Comparison of ENCODE assay signal across 12 cellular contexts in the genomic region with DNA sequence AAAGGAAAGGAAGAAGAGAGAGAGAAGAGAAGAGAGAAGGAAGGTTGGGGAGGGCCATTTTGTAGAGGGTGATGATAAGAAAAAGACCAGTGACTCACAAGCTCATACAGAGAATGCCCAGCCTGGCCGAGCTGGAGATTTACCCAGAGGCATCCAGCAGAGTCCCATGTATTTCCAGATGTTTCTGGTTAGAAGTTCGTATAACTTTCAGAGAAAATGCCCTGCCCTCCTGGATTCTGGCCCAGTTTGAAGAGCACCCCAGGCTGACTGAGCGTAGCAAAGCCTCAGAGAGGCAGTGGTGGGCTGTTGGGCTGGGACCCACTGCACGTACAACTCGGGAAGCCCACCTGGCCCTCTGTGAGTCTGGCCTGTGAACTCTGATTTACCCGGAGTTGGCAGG.
A peak's percentile ranks its signal among the peaks of the same experiment; 100 is the strongest.
DNase-seq lines count a peak whose midpoint lies in the region; ATAC-seq, FAIRE-seq and TF ChIP-seq lines count a peak whose summit lies in the region.
"Had no signal": no experiment of that assay in that cellular context is flagged by ENCODE, and none has a peak within 500 bp of the region (broad histone marks: within the 10 kb centered on the region; RNA-seq: fewer than 3 reads in every experiment).

No MANE protein-coding gene starts in this region.

- intact Hi-C loops in CD8-positive, alpha-beta T cell (cut with DNase I, micrococcal nuclease), result no loop called here
- intact Hi-C loops in colonic mucosa (cut with DNase I), result no loop called here

- no peak for TF ChIP-seq CTCF in CD8-positive, alpha-beta T cell (IDR thresholded peaks at IDR 0.05)
- TF ChIP-seq CTCF in colonic mucosa (IDR thresholded peaks at IDR 0.05), result no peak
- peak; percentile 29 for TF ChIP-seq CTCF in osteocyte (IDR thresholded peaks at IDR 0.05)
- TF ChIP-seq CTCF in WTC11 (IDR thresholded peaks at IDR 0.05), result no peak

- no peaks in the 10 kb centered on the region for H3K9me3 Mint-ChIP-seq in CD8-positive, alpha-beta T cell
- H3K9me3 Mint-ChIP-seq in osteocyte (ENCODE audit: unreplicated experiment) (no peaks in the 10 kb centered on the region), WTC11 (no peaks in the 10 kb centered on the region)

- peaks cover 72% of the 10 kb centered on the region for H3K4me1 Mint-ChIP-seq in CD8-positive, alpha-beta T cell (ENCODE audit: low read depth)
- peaks cover 61% of the 10 kb centered on the region for H3K4me1 Mint-ChIP-seq in osteocyte (ENCODE audit: unreplicated experiment)
- peaks cover 37% of the 10 kb centered on the region for H3K4me1 Mint-ChIP-seq in WTC11

- DNase-seq in CD8-positive, alpha-beta T cell, result no peak
- DNase-seq in M059J (ENCODE audit: low read depth), result peak; percentile 30
- peak; percentile 28 for DNase-seq in colonic mucosa
- peak; percentile 88 for DNase-seq in osteocyte (ENCODE audit: extremely low spot score, unreplicated experiment)
- no peak for DNase-seq in RCC 7860 (ENCODE audit: low spot score)
- DNase-seq in midbrain (lab: John Stamatoyannopoulos, UW), result no peak
- DNase-seq in WTC11 (ENCODE audit: low spot score), result no peak
- DNase-seq: NCI-H1417; stimulated activated naive CD4-positive, alpha-beta T cell treated with Interleukin-2 at 50 U/mL for 16 hours had no signal

- no peaks in the 10 kb centered on the region for H3K27me3 ChIP-seq in CD8-positive, alpha-beta T cell (ENCODE audit: insufficient read depth, low read length)
- H3K27me3 ChIP-seq in colonic mucosa, result no peaks in the 10 kb centered on the region

- H3K36me3 Mint-ChIP-seq in CD8-positive, alpha-beta T cell, result peaks cover 4% of the 10 kb centered on the region
- H3K36me3 Mint-ChIP-seq in osteocyte (ENCODE audit: unreplicated experiment) (no peaks in the 10 kb centered on the region), WTC11 (no peaks in the 10 kb centered on the region)

- POLR2A ChIA-PET in CD8-positive, alpha-beta T cell (lab: Charles Lee), result no interaction called here
- POLR2A ChIA-PET in WTC11 (lab: Charles Lee), result no interaction called here

- H3K27ac Mint-ChIP-seq in CD8-positive, alpha-beta T cell, result peak overlapping the region; percentile 37
- peak overlapping the region; percentile 84 for H3K27ac Mint-ChIP-seq in osteocyte (ENCODE audit: unreplicated experiment)
- no peak overlapping the region for H3K27ac Mint-ChIP-seq in WTC11

- no peak overlapping the region for H3K27ac ChIP-seq in CD8-positive, alpha-beta T cell (ENCODE audit: low read depth, low read length)
- H3K27ac ChIP-seq in colonic mucosa, result no peak overlapping the region
- H3K27ac ChIP-seq: coronary artery, HL-60 had no signal

- FAIRE-seq in RCC 7860 (lab: Jason Lieb, UNC), result no peak

- H3K4me3 ChIP-seq in CD8-positive, alpha-beta T cell (ENCODE audit: low read depth, low read length), result no peak overlapping the region
- no peak overlapping the region for H3K4me3 ChIP-seq in colonic mucosa
- H3K4me3 ChIP-seq: coronary artery had no signal

- H3K4me3 Mint-ChIP-seq in CD8-positive, alpha-beta T cell, result no peak overlapping the region
- H3K4me3 Mint-ChIP-seq in osteocyte (ENCODE audit: unreplicated experiment) (no peak overlapping the region), WTC11 (no peak overlapping the region)

- H3K27me3 Mint-ChIP-seq in CD8-positive, alpha-beta T cell (ENCODE audit: low read depth), result no peaks in the 10 kb centered on the region
- no peaks in the 10 kb centered on the region for H3K27me3 Mint-ChIP-seq in osteocyte (ENCODE audit: unreplicated experiment)
- H3K27me3 Mint-ChIP-seq in WTC11 (ENCODE audit: low read depth), result no peaks in the 10 kb centered on the region

- ATAC-seq in CD8-positive, alpha-beta T cell, result no peak
- ATAC-seq in GM21381 (IDR thresholded peaks at IDR 0.05; ENCODE audit: unreplicated experiment) (no peak), WTC11 (no peak)

- H3K36me3 ChIP-seq in CD8-positive, alpha-beta T cell (ENCODE audit: insufficient read depth, low read length), result no peaks in the 10 kb centered on the region
- H3K36me3 ChIP-seq in colonic mucosa, result no peaks in the 10 kb centered on the region

- no peaks in the 10 kb centered on the region for H3K9me3 ChIP-seq in CD8-positive, alpha-beta T cell (ENCODE audit: low read length)
- no peaks in the 10 kb centered on the region for H3K9me3 ChIP-seq in colonic mucosa

- peaks cover 42% of the 10 kb centered on the region for H3K4me1 ChIP-seq in CD8-positive, alpha-beta T cell (ENCODE audit: insufficient read depth, low read length)
- H3K4me1 ChIP-seq in colonic mucosa, result no peaks in the 10 kb centered on the region

- H3K9ac ChIP-seq in colonic mucosa (ENCODE audit: low read depth in 2 of 2, low read length in 2 of 2), result no peak overlapping the region

- CTCF ChIA-PET in CD8-positive, alpha-beta T cell (lab: Charles Lee), result no interaction called here
- CTCF ChIA-PET in WTC11 (lab: Charles Lee), result no interaction called here

TF ChIP-seq in WTC11, 78 proteins besides CTCF, POLR2A, EP300 and RAD21:
- TF ChIP-seq JAZF1 (CRISPR knock-in tag; IDR thresholded peaks at IDR 0.05) (no peak), OVOL2 (CRISPR knock-in tag; IDR thresholded peaks at IDR 0.05; ENCODE audit: borderline replicate concordance) (no peak), RELA (CRISPR knock-in tag; IDR thresholded peaks at IDR 0.05; ENCODE audit: borderline replicate concordance) (no peak), SMAD4 (CRISPR knock-in tag; IDR thresholded peaks at IDR 0.05) (no peak), ZNF138 (CRISPR knock-in tag; conservative IDR thresholded peaks at IDR 0.05) (no peak), ATF2 (CRISPR knock-in tag; IDR thresholded peaks at IDR 0.05; ENCODE audit: borderline replicate concordance, low read depth) (no peak), ZNF219 (CRISPR knock-in tag; IDR thresholded peaks at IDR 0.05; ENCODE audit: borderline replicate concordance) (no peak), CREM (CRISPR knock-in tag; IDR thresholded peaks at IDR 0.05) (no peak), SP1 (CRISPR knock-in tag; conservative IDR thresholded peaks at IDR 0.05) (no peak), SMAD3 (CRISPR knock-in tag; IDR thresholded peaks at IDR 0.05; ENCODE audit: borderline replicate concordance) (no peak), ZNF121 (CRISPR knock-in tag; IDR thresholded peaks at IDR 0.05) (no peak)
- TF ChIP-seq, protein P1, sequence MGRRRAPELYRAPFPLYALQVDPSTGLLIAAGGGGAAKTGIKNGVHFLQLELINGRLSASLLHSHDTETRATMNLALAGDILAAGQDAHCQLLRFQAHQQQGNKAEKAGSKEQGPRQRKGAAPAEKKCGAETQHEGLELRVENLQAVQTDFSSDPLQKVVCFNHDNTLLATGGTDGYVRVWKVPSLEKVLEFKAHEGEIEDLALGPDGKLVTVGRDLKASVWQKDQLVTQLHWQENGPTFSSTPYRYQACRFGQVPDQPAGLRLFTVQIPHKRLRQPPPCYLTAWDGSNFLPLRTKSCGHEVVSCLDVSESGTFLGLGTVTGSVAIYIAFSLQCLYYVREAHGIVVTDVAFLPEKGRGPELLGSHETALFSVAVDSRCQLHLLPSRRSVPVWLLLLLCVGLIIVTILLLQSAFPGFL (CRISPR knock-in tag; IDR thresholded peaks at IDR 0.05; ENCODE audit: borderline replicate concordance), result no peak
- TF ChIP-seq, protein P2, sequence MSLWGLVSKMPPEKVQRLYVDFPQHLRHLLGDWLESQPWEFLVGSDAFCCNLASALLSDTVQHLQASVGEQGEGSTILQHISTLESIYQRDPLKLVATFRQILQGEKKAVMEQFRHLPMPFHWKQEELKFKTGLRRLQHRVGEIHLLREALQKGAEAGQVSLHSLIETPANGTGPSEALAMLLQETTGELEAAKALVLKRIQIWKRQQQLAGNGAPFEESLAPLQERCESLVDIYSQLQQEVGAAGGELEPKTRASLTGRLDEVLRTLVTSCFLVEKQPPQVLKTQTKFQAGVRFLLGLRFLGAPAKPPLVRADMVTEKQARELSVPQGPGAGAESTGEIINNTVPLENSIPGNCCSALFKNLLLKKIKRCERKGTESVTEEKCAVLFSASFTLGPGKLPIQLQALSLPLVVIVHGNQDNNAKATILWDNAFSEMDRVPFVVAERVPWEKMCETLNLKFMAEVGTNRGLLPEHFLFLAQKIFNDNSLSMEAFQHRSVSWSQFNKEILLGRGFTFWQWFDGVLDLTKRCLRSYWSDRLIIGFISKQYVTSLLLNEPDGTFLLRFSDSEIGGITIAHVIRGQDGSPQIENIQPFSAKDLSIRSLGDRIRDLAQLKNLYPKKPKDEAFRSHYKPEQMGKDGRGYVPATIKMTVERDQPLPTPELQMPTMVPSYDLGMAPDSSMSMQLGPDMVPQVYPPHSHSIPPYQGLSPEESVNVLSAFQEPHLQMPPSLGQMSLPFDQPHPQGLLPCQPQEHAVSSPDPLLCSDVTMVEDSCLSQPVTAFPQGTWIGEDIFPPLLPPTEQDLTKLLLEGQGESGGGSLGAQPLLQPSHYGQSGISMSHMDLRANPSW (CRISPR knock-in tag; conservative IDR thresholded peaks at IDR 0.05; ENCODE audit: low read depth), result no peak
- TF ChIP-seq, protein P3, sequence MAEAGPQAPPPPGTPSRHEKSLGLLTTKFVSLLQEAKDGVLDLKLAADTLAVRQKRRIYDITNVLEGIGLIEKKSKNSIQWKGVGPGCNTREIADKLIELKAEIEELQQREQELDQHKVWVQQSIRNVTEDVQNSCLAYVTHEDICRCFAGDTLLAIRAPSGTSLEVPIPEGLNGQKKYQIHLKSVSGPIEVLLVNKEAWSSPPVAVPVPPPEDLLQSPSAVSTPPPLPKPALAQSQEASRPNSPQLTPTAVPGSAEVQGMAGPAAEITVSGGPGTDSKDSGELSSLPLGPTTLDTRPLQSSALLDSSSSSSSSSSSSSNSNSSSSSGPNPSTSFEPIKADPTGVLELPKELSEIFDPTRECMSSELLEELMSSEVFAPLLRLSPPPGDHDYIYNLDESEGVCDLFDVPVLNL (CRISPR knock-in tag; IDR thresholded peaks at IDR 0.05; ENCODE audit: borderline replicate concordance, low read depth), result no peak

Comparison
In these comparisons a context has a peak if more than half of its experiments do, and no peak if none do; other contexts are left out.
1. DNase-seq: peak in M059J (single experiment), colonic mucosa (single experiment) and osteocyte (single experiment); none in CD8-positive, alpha-beta T cell (0 of 7), RCC 7860 (single experiment), midbrain (single experiment) and WTC11 (single experiment).